Comparison of ENCODE assay signal across 8 cellular contexts in the genomic region with DNA sequence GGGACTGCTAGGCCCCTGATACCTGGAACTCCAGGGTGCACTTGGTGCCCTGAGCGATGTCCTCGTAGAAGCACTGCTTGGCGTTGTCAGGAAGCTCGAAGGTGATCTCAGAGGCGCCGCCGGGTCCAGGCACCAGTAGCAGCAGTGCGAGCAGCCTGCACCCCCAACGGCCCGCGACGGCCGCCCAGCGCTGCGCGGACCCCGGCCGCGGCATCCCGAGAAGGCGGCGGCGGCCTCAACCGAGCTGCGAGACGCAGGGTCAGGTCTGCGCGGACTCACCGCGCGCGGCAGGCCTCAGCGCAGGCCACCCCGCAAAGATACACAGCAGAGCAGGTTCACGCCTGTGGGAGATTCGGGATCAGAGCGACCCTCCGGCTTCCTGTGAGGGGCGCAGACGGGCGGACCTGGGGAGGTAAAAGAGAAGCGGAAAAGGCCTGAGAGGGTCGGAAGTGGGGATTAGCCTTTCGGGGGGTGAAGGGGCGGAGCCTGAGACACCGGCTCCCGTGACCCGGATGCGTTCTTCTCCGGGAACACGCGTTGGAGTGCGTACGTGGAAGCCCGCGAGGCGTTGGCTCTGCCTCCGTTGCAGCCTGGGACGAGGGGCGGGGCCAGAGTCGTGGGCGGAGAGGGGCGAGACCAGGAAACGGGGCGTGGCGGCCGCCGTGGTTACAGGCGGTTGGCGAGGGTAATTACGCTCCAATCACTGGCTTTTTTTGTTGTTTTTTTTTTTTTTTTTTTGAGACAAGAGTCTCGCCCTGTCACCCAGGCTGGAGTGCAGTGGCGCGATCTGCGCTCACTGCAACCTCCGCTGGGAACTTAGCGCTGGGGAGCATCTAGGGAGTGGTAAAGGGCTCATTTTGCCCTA. TPM values are rescaled to one million over a fixed set of nuclear protein-coding genes. Genes with fewer than 3 reads are reported as not detected.
DNase-seq lines count a peak whose midpoint lies in the region; ATAC-seq, FAIRE-seq and TF ChIP-seq lines count a peak whose summit lies in the region.

A gene (minus strand): TSS at position 458 of the 865 bp plus-strand sequence. CDS start 244 bp downstream, at position 214.

- peak within 1 kb of the TSS; percentile 94 for H3K4me3 ChIP-seq in OCI-LY7 (ENCODE audit: low read depth, low read length, poor library complexity, severe bottlenecking)

- ATAC-seq in GM21526 (IDR thresholded peaks at IDR 0.05; ENCODE audit: low FRiP score, unreplicated experiment), result peak; percentile 88

- no peaks in the 10 kb centered on the region for H3K9me2 ChIP-seq in OCI-LY7 (ENCODE audit: insufficient read depth, low read length)

- BruUV-seq in OCI-LY7 (replicated peaks; lab: Mats Ljungman, UMichigan), result no TSS peak

- H3K36me3 ChIP-seq in OCI-LY7 (ENCODE audit: insufficient read depth, low read length), result peaks cover 28% of the 10 kb centered on the region

- peak within 1 kb of the TSS; percentile 70 for H3K27ac ChIP-seq in OCI-LY7 (ENCODE audit: low read depth, low read length, poor library complexity, severe bottlenecking)

- CTCF ChIA-PET in OCI-LY7 (lab: Charles Lee; ENCODE audit: unreplicated experiment), result interaction anchor here (1.4 kb wide), 1 partner anchor 11 kb away, joined by 3 read pairs; no protein-coding TSS in a partner anchor

- no peak for FAIRE-seq in D721Med (lab: Jason Lieb, UNC)

- H3K79me2 ChIP-seq in OCI-LY7 (ENCODE audit: insufficient read depth, low read depth, low read length), result peaks cover 60% of the 10 kb centered on the region

- H3K9me3 ChIP-seq in OCI-LY7 (ENCODE audit: low read length), result no peaks in the 10 kb centered on the region

- DNase-seq in D721Med (ENCODE audit: insufficient read length, low spot score) (peak; percentile 38), HuH-7.5 (ENCODE audit: low spot score) (peak; percentile 73), OCI-LY7 (ENCODE audit: low spot score) (peak; percentile 98), activated T-cell treated with anti-CD3 and anti-CD28 coated beads for 1 hour (ENCODE audit: low read depth) (peak; percentile 100), epidermal melanocyte (ENCODE audit: insufficient read length, low spot score) (peak; percentile 72), middle frontal gyrus (ENCODE audit: extremely low spot score, low spot score) (peak; percentile 97)
- DNase-seq in stimulated activated CD8-positive, alpha-beta memory T cell treated with anti-CD3 and anti-CD28 coated beads, Interleukin-2, amount 100 ng/mL, for 48 hours (ENCODE audit: low read depth in 2 of 2), result peak; percentile 100

- intact Hi-C loops in OCI-LY7 (cut with micrococcal nuclease; ENCODE audit: unreplicated experiment), result loop anchor here (1.0 to 10.0 kb wide), 4 partner anchors 82 to 1279 kb away; a partner anchor contains a TSS

- H4K20me1 ChIP-seq in OCI-LY7 (ENCODE audit: insufficient read depth, low read length), result peaks cover 22% of the 10 kb centered on the region

- POLR2A ChIA-PET in OCI-LY7 (lab: Charles Lee), result interaction anchor here (0.7 to 2.6 kb wide), 10 partner anchors 9 to 248 kb away, joined by 3 to 21 read pairs (median 4); no protein-coding TSS in a partner anchor

- peaks cover 39% of the 10 kb centered on the region for H3K4me1 ChIP-seq in OCI-LY7 (ENCODE audit: insufficient read depth, low read length, poor library complexity, severe bottlenecking)

- H2AFZ ChIP-seq in OCI-LY7 (ENCODE audit: low read length), result peak within 1 kb of the TSS; percentile 93

- TF ChIP-seq CTCF in D721Med (IDR thresholded peaks at IDR 0.05; ENCODE audit: insufficient read depth, missing control alignments) (no peak), OCI-LY7 (conservative IDR thresholded peaks at IDR 0.05; ENCODE audit: low read length) (0 out of 2 replicates have a peak, but pooled peaks have one; percentile 17)

- peak within 1 kb of the TSS; percentile 99 for H3K4me2 ChIP-seq in OCI-LY7 (ENCODE audit: low read length)

RNA-seq across cellular contexts. Expression of the gene that starts here (rescaled TPM):
- total RNA-seq in OCI-LY7 (2014; rRNA removed; shearing (Covaris generic)), result 50.9 and 55.1 TPM in 2 replicates
- total RNA-seq in OCI-LY7 (2022), result 31.7 and 35.8 TPM in 2 replicates

Comparison
In these comparisons a context has a peak if more than half of its experiments do, and no peak if none do; other contexts are left out.
1. Peak in every context shown above with its lines: DNase-seq, ATAC-seq, H3K4me3 ChIP-seq and H3K27ac ChIP-seq.
2. DNase-seq: peak in every context shown above with its lines; median percentile 100 in activated T-cell treated with anti-CD3 and anti-CD28 coated beads for 1 hour; 100 in stimulated activated CD8-positive, alpha-beta memory T cell treated with anti-CD3 and anti-CD28 coated beads, Interleukin-2, amount 100 ng/mL, for 48 hours; 98 in OCI-LY7; 97 in middle frontal gyrus; 73 in HuH-7.5; 72 in epidermal melanocyte; 38 in D721Med.